20 cellular contexts compared by ENCODE assay signal in the genomic region with DNA sequence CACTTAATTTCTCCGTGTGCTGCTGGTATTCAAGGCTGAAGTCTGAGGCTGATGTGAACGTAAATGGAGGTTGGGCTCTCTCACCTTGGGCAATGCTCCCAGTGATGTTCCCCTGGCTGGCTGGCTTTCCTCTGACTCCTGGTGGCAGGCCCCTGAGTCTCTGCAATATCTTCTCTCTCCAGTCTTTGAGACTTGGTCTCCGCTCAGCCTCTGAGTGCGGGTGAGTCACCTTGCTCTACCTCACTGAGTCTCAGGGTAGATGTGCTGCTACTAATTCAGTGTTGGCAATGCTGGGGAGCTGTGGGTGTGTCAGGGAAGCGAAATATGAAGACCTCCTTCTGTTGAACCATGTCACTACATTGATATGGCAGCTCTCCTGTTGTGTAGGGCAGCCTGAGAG. TPM values are rescaled to one million over a fixed set of nuclear protein-coding genes. Genes with fewer than 3 reads are reported as not detected.
A peak's percentile ranks its signal among the peaks of the same experiment; 100 is the strongest.
DNase-seq lines count a peak whose midpoint lies in the region; ATAC-seq, FAIRE-seq and TF ChIP-seq lines count a peak whose summit lies in the region.
"Had no signal": no experiment of that assay in that cellular context is flagged by ENCODE, and none has a peak within 500 bp of the region (broad histone marks: within the 10 kb centered on the region; RNA-seq: fewer than 3 reads in every experiment).

No MANE protein-coding gene starts in this region.

- no peak overlapping the region for H3K4me3 ChIP-seq in adrenal gland
- H3K4me3 ChIP-seq in hepatocyte, result no peak overlapping the region
- no peak overlapping the region for H3K4me3 ChIP-seq in right lobe of liver
- H3K4me3 ChIP-seq in small intestine (ENCODE audit: low read depth in 1 of 2, low read length in 2 of 2), result no peak overlapping the region
- H3K4me3 ChIP-seq: BLaER1, Peyer's patch had no signal

- no peaks in the 10 kb centered on the region for H4K20me1 ChIP-seq in hepatocyte (ENCODE audit: insufficient read depth, poor library complexity, severe bottlenecking)
- H4K20me1 ChIP-seq: BLaER1 had no signal

- no peaks in the 10 kb centered on the region for H3K36me3 Mint-ChIP-seq in activated naive CD8-positive, alpha-beta T cell treated with anti-CD3 and anti-CD28 coated beads for 36 hours

- peaks cover 2% of the 10 kb centered on the region for H3K4me1 Mint-ChIP-seq in activated naive CD8-positive, alpha-beta T cell treated with anti-CD3 and anti-CD28 coated beads for 36 hours

- no peak for ATAC-seq in right lobe of liver
- ATAC-seq: HCT116 had no signal

- no peak for TF ChIP-seq POLR2A in adrenal gland (IDR thresholded peaks at IDR 0.05)
- TF ChIP-seq POLR2A in right lobe of liver (IDR thresholded peaks at IDR 0.05), result no peak

- TF ChIP-seq CTCF in adrenal gland (IDR thresholded peaks at IDR 0.05) (no peak), hepatocyte (IDR thresholded peaks at IDR 0.05; ENCODE audit: poor library complexity) (no peak), right lobe of liver (IDR thresholded peaks at IDR 0.05) (no peak)

- no peak overlapping the region for H3K4me2 ChIP-seq in hepatocyte
- H3K4me2 ChIP-seq: BLaER1 had no signal

- H3K27ac ChIP-seq in adrenal gland (no peak overlapping the region), hepatocyte (no peak overlapping the region), right lobe of liver (no peak overlapping the region), small intestine (ENCODE audit: low read depth in 1 of 2, low read length in 1 of 2) (no peak overlapping the region)
- H3K27ac ChIP-seq: BLaER1, HL-60, Peyer's patch had no signal

- H3K9me3 Mint-ChIP-seq in activated naive CD8-positive, alpha-beta T cell treated with anti-CD3 and anti-CD28 coated beads for 36 hours, result no peaks in the 10 kb centered on the region

- no peaks in the 10 kb centered on the region for H3K79me2 ChIP-seq in hepatocyte

- H3K27me3 ChIP-seq in adrenal gland, result no peaks in the 10 kb centered on the region
- H3K27me3 ChIP-seq in hepatocyte, result no peaks in the 10 kb centered on the region
- H3K27me3 ChIP-seq in right lobe of liver, result no peaks in the 10 kb centered on the region
- peaks cover 0 to 2% of the 10 kb centered on the region in 2 donors for H3K27me3 ChIP-seq in small intestine (ENCODE audit: control insufficient read depth in 2 of 2, insufficient read depth in 2 of 2, low read length in 2 of 2)
- H3K27me3 ChIP-seq: BLaER1, Peyer's patch had no signal

- H3K9me3 ChIP-seq in adrenal gland (replicated peaks in 1 of 3), result no peaks in the 10 kb centered on the region
- H3K9me3 ChIP-seq in hepatocyte (ENCODE audit: low read depth), result no peaks in the 10 kb centered on the region
- H3K9me3 ChIP-seq in right lobe of liver, result no peaks in the 10 kb centered on the region
- H3K9me3 ChIP-seq in small intestine (ENCODE audit: control insufficient read depth, low read depth), result no peaks in the 10 kb centered on the region
- H3K9me3 ChIP-seq: BLaER1, Peyer's patch had no signal

- DNase-seq in Daoy (ENCODE audit: low read depth), result peak; percentile 23
- peak; percentile 39 for DNase-seq in M059J (ENCODE audit: low read depth)
- peak in 4 of 7 donors; percentile 10 to 29 (median 22) for DNase-seq in adrenal gland
- DNase-seq in iris pigment epithelial cell (ENCODE audit: low read depth), result peak; percentile 58
- DNase-seq in activated naive CD8-positive, alpha-beta T cell treated with anti-CD3 and anti-CD28 coated beads for 36 hours, result no peak
- DNase-seq in hepatocyte (ENCODE audit: low spot score), result no peak
- no peak for DNase-seq in right lobe of liver
- DNase-seq in small intestine, result no peak
- DNase-seq: 8988T, KG1, MM.1S, NCI-H1105 treated with DMSO at 0.1 percent for 48 hours, NCI-H187, NCI-H446, NCI-H82, Peyer's patch, SHP77 treated with DMSO at 0.1 percent for 48 hours had no signal

- no peak overlapping the region for H3K4me3 Mint-ChIP-seq in activated naive CD8-positive, alpha-beta T cell treated with anti-CD3 and anti-CD28 coated beads for 36 hours

- no peak overlapping the region for H2AFZ ChIP-seq in hepatocyte

- peaks cover 8% of the 10 kb centered on the region for H3K27me3 Mint-ChIP-seq in activated naive CD8-positive, alpha-beta T cell treated with anti-CD3 and anti-CD28 coated beads for 36 hours

- H3K36me3 ChIP-seq in adrenal gland (replicated peaks in 1 of 2), result no peaks in the 10 kb centered on the region
- no peaks in the 10 kb centered on the region for H3K36me3 ChIP-seq in hepatocyte (replicated peaks; ENCODE audit: insufficient read depth, low read depth)
- no peaks in the 10 kb centered on the region for H3K36me3 ChIP-seq in right lobe of liver
- H3K36me3 ChIP-seq in small intestine (ENCODE audit: control insufficient read depth in 2 of 2, insufficient read depth in 2 of 2, low read length in 2 of 2), result no peaks in the 10 kb centered on the region
- H3K36me3 ChIP-seq: BLaER1, Peyer's patch had no signal

- intact Hi-C loops in adrenal gland (cut with DNase I) (no loop called here), right lobe of liver (cut with DNase I) (no loop called here)

- H3K27ac Mint-ChIP-seq in activated naive CD8-positive, alpha-beta T cell treated with anti-CD3 and anti-CD28 coated beads for 36 hours, result no peak overlapping the region

- no peaks in the 10 kb centered on the region for H3K9me2 ChIP-seq in hepatocyte (replicated peaks; ENCODE audit: insufficient read depth)

- 61 to 69% (median 64%) methylated on average over 5 of the region's 5 CpGs for WGBS in adrenal gland, 4 donors
- WGBS in hepatocyte (ENCODE audit: low lambda C conversion rate, missing lambda C conversion rate), result 94% methylated on average over 5 of the region's 5 CpGs
- WGBS in right lobe of liver (ENCODE audit: insufficient coverage, low coverage, low lambda C conversion rate, missing lambda C conversion rate), result 85% methylated on average over 4 of the region's 5 CpGs
- WGBS in small intestine, 3 donors, result 81 to 89% (median 83%) methylated on average over 5 of the region's 5 CpGs

- no peaks in the 10 kb centered on the region for H3K4me1 ChIP-seq in adrenal gland (replicated peaks in 1 of 2)
- no peaks in the 10 kb centered on the region for H3K4me1 ChIP-seq in hepatocyte (ENCODE audit: insufficient read depth)
- H3K4me1 ChIP-seq in right lobe of liver, result no peaks in the 10 kb centered on the region
- H3K4me1 ChIP-seq in small intestine (ENCODE audit: control insufficient read depth in 2 of 2, insufficient read depth in 1 of 2, low read depth in 1 of 2, low read length in 1 of 2), result no peaks in the 10 kb centered on the region
- H3K4me1 ChIP-seq: Peyer's patch had no signal

- FAIRE-seq in small intestine (lab: Jason Lieb, UNC), result no peak

RNA-seq across cellular contexts. Expression of gene TRIM59, which starts 31.3 kb away (rescaled TPM):
- total RNA-seq in Daoy (2014; rRNA removed; shearing (Covaris generic)), result 5.1 and 6.2 TPM in 2 replicates
- 17.4 and 17.8 TPM in 2 replicates for total RNA-seq in M059J (2014; rRNA removed; shearing (Covaris generic))
- 1 to 10 TPM in 5 of 8 donors, under 1 TPM in 3; 0.35 to 2.7 (median 1.2) TPM for total RNA-seq in adrenal gland
- under 1 TPM; 0.32 to 0.93 (median 0.61) TPM for polyA plus RNA-seq in adrenal gland
- total RNA-seq in activated naive CD8-positive, alpha-beta T cell treated with anti-CD3 and anti-CD28 coated beads for 36 hours, result 10 to 100 TPM; 43.3 to 44.0 TPM
- 9.8 and 14.0 TPM in 2 replicates for total RNA-seq in hepatocyte
- polyA plus RNA-seq in hepatocyte, result 4.6 and 6.4 TPM in 2 replicates
- under 1 TPM; 0.07 to 0.56 (median 0.31) TPM for total RNA-seq in right lobe of liver
- polyA plus RNA-seq in small intestine, result 1 to 10 TPM in 1 of 3 donors, under 1 TPM in 2; 0.54 to 5.7 (median 0.67) TPM

Comparison
In these comparisons a context has a peak if more than half of its experiments do, and no peak if none do; other contexts are left out.
1. DNase-seq: peak in Daoy (single experiment), M059J (single experiment), adrenal gland (4 of 7) and iris pigment epithelial cell (single experiment); none in activated naive CD8-positive, alpha-beta T cell treated with anti-CD3 and anti-CD28 coated beads for 36 hours (single experiment), hepatocyte (single experiment), right lobe of liver (0 of 3) and small intestine (single experiment).